ENCODE assay signal across 1 cellular context in genomic region chr6:131844243-131844841, GRCh38.
TF ChIP-seq lines count a peak whose summit lies in the region.

No MANE protein-coding gene starts in this region.

TF ChIP-seq in HepG2, 621 proteins besides CTCF, POLR2A, EP300 and RAD21 (continued from another document):
- TF ChIP-seq SIX1 (CRISPR knock-in tag; IDR thresholded peaks at IDR 0.05; ENCODE audit: borderline replicate concordance) (peak; percentile 92), KDM4B (CRISPR knock-in tag; IDR thresholded peaks at IDR 0.05) (peak; percentile 86), ZNF335 (CRISPR knock-in tag; IDR thresholded peaks at IDR 0.05) (peak; percentile 80; the same call in 1 of the 2 replicates), ETV6 (CRISPR knock-in tag; conservative IDR thresholded peaks at IDR 0.05) (peak; percentile 88), TCF7 (IDR thresholded peaks at IDR 0.05; ENCODE audit: low read depth) (peak; percentile 71; the same call in 1 of the 2 replicates), UBTF (CRISPR knock-in tag; IDR thresholded peaks at IDR 0.05) (peak; percentile 26; the same call in 1 of the 2 replicates), DBP (CRISPR knock-in tag; IDR thresholded peaks at IDR 0.05; ENCODE audit: not compliant biosample characterization) (peak; percentile 34), SNAI1 (CRISPR knock-in tag; IDR thresholded peaks at IDR 0.05; ENCODE audit: borderline replicate concordance) (no peak), REXO4 (CRISPR knock-in tag; IDR thresholded peaks at IDR 0.05; ENCODE audit: borderline replicate concordance) (no peak), MLX (CRISPR knock-in tag; IDR thresholded peaks at IDR 0.05) (peak; percentile 87), ZNF451 (CRISPR knock-in tag; IDR thresholded peaks at IDR 0.05) (no peak), MXD3 (CRISPR knock-in tag; IDR thresholded peaks at IDR 0.05) (no peak), ZNF3 (CRISPR knock-in tag; IDR thresholded peaks at IDR 0.05) (peak; percentile 99), SRSF1 (optimal IDR thresholded peaks at IDR 0.05; ENCODE audit: low read depth, low read length) (no peak), DNMT1 (CRISPR knock-in tag; IDR thresholded peaks at IDR 0.05) (no peak), RBFOX2 (IDR thresholded peaks at IDR 0.05; ENCODE audit: low read depth, low read length) (peak; percentile 10; the same call in 1 of the 2 replicates), PCBP1 (IDR thresholded peaks at IDR 0.05; ENCODE audit: borderline replicate concordance, low read depth, low read length) (no peak), AFF4 (CRISPR knock-in tag; IDR thresholded peaks at IDR 0.05) (peak; percentile 80; the same call in 1 of the 2 replicates), GATA4 (IDR thresholded peaks at IDR 0.05; ENCODE audit: borderline replicate concordance, low read depth) (peak; percentile 49; the same call in 1 of the 2 replicates)
- TF ChIP-seq, protein P1, sequence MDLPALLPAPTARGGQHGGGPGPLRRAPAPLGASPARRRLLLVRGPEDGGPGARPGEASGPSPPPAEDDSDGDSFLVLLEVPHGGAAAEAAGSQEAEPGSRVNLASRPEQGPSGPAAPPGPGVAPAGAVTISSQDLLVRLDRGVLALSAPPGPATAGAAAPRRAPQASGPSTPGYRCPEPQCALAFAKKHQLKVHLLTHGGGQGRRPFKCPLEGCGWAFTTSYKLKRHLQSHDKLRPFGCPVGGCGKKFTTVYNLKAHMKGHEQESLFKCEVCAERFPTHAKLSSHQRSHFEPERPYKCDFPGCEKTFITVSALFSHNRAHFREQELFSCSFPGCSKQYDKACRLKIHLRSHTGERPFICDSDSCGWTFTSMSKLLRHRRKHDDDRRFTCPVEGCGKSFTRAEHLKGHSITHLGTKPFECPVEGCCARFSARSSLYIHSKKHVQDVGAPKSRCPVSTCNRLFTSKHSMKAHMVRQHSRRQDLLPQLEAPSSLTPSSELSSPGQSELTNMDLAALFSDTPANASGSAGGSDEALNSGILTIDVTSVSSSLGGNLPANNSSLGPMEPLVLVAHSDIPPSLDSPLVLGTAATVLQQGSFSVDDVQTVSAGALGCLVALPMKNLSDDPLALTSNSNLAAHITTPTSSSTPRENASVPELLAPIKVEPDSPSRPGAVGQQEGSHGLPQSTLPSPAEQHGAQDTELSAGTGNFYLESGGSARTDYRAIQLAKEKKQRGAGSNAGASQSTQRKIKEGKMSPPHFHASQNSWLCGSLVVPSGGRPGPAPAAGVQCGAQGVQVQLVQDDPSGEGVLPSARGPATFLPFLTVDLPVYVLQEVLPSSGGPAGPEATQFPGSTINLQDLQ (CRISPR knock-in tag; IDR thresholded peaks at IDR 0.05), result no peak
- TF ChIP-seq, protein P2, sequence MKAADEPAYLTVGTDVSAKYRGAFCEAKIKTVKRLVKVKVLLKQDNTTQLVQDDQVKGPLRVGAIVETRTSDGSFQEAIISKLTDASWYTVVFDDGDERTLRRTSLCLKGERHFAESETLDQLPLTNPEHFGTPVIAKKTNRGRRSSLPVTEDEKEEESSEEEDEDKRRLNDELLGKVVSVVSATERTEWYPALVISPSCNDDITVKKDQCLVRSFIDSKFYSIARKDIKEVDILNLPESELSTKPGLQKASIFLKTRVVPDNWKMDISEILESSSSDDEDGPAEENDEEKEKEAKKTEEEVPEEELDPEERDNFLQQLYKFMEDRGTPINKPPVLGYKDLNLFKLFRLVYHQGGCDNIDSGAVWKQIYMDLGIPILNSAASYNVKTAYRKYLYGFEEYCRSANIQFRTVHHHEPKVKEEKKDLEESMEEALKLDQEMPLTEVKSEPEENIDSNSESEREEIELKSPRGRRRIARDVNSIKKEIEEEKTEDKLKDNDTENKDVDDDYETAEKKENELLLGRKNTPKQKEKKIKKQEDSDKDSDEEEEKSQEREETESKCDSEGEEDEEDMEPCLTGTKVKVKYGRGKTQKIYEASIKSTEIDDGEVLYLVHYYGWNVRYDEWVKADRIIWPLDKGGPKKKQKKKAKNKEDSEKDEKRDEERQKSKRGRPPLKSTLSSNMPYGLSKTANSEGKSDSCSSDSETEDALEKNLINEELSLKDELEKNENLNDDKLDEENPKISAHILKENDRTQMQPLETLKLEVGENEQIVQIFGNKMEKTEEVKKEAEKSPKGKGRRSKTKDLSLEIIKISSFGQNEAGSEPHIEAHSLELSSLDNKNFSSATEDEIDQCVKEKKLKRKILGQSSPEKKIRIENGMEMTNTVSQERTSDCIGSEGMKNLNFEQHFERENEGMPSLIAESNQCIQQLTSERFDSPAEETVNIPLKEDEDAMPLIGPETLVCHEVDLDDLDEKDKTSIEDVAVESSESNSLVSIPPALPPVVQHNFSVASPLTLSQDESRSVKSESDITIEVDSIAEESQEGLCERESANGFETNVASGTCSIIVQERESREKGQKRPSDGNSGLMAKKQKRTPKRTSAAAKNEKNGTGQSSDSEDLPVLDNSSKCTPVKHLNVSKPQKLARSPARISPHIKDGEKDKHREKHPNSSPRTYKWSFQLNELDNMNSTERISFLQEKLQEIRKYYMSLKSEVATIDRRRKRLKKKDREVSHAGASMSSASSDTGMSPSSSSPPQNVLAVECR (CRISPR knock-in tag; IDR thresholded peaks at IDR 0.05; ENCODE audit: borderline replicate concordance), result peak; percentile 78; the same call in 1 of the 2 replicates
- TF ChIP-seq, protein P3, sequence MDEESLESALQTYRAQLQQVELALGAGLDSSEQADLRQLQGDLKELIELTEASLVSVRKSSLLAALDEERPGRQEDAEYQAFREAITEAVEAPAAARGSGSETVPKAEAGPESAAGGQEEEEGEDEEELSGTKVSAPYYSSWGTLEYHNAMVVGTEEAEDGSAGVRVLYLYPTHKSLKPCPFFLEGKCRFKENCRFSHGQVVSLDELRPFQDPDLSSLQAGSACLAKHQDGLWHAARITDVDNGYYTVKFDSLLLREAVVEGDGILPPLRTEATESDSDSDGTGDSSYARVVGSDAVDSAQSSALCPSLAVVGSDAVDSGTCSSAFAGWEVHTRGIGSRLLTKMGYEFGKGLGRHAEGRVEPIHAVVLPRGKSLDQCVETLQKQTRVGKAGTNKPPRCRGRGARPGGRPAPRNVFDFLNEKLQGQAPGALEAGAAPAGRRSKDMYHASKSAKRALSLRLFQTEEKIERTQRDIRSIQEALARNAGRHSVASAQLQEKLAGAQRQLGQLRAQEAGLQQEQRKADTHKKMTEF (CRISPR knock-in tag; IDR thresholded peaks at IDR 0.05), result peak; percentile 93
